23 cellular contexts compared by ENCODE assay signal in genomic region chr11:79564288-79564925, GRCh38.
"Had no signal": no experiment of that assay in that cellular context is flagged by ENCODE, and none has a peak within 500 bp of the region (broad histone marks: within the 10 kb centered on the region; RNA-seq: fewer than 3 reads in every experiment).

No MANE protein-coding gene starts in this region.

- H3K36me3 ChIP-seq: neutrophil, pancreas, tibial nerve, uterus had no signal

- H3K27ac ChIP-seq: coronary artery, neutrophil, pancreas, tibial nerve, uterus had no signal

- H3K9me3 ChIP-seq: neutrophil, pancreas, uterus had no signal

- ATAC-seq: activated CD4-positive, alpha-beta T cell treated with anti-CD3 and anti-CD28 coated beads for 36 hours; activated T-cell treated with anti-CD3 and anti-CD28 coated beads, Interleukin-2, amount 50 U/mL, for 4 hours; left lobe of liver; pancreas; right cardiac atrium; stimulated activated effector memory CD8-positive, alpha-beta T cell treated with anti-CD3 and anti-CD28 coated beads, Interleukin-12 subunit alpha, Interleukin-12 subunit beta, amount 100 ng/mL, for 72 hours; stimulated activated naive CD8-positive, alpha-beta T cell treated with anti-CD3 and anti-CD28 coated beads, Interleukin-15, amount 100 ng/mL, for 72 hours; WTC11 had no signal

- DNase-seq: activated CD4-positive, alpha-beta T cell treated with anti-CD3 and anti-CD28 coated beads for 36 hours; activated CD4-positive, alpha-beta T cell treated with anti-CD3 and anti-CD28 coated beads, Interleukin-2, amount 50 U/mL, for 48 hours; activated CD8-positive, alpha-beta memory T cell treated with anti-CD3 and anti-CD28 coated beads, Interleukin-2, amount 50 U/mL, for 48 hours; activated naive CD4-positive, alpha-beta T cell treated with Interleukin-2 at 50 U/mL for 16 hours; activated naive CD8-positive, alpha-beta T cell treated with anti-CD3 and anti-CD28 coated beads for 36 hours; activated T-cell treated with anti-CD3 and anti-CD28 coated beads, Interleukin-2, amount 50 U/mL, for 4 hours; cerebellar nuclear complex; endodermal cell; foreskin fibroblast; kidney; pancreas; right cardiac atrium; stimulated activated CD4-positive, alpha-beta T cell treated with anti-CD3 and anti-CD28 coated beads, Interleukin-1b, Interleukin-23, amount 100 ng/mL, for 48 hours; stimulated activated naive CD8-positive, alpha-beta T cell treated with anti-CD3 and anti-CD28 coated beads, Interleukin-15, amount 100 ng/mL, for 72 hours; T-helper 9 cell; uterus had no signal

- H3K27me3 ChIP-seq: neutrophil, pancreas, tibial nerve, uterus had no signal

- H3K4me1 ChIP-seq: pancreas, tibial nerve, uterus had no signal

- FAIRE-seq: astrocyte, kidney, pancreas had no signal

- H3K4me3 ChIP-seq: coronary artery, pancreas, tibial nerve, uterus had no signal
